Comparison of ENCODE assay signal across 20 cellular contexts in the genomic region with DNA sequence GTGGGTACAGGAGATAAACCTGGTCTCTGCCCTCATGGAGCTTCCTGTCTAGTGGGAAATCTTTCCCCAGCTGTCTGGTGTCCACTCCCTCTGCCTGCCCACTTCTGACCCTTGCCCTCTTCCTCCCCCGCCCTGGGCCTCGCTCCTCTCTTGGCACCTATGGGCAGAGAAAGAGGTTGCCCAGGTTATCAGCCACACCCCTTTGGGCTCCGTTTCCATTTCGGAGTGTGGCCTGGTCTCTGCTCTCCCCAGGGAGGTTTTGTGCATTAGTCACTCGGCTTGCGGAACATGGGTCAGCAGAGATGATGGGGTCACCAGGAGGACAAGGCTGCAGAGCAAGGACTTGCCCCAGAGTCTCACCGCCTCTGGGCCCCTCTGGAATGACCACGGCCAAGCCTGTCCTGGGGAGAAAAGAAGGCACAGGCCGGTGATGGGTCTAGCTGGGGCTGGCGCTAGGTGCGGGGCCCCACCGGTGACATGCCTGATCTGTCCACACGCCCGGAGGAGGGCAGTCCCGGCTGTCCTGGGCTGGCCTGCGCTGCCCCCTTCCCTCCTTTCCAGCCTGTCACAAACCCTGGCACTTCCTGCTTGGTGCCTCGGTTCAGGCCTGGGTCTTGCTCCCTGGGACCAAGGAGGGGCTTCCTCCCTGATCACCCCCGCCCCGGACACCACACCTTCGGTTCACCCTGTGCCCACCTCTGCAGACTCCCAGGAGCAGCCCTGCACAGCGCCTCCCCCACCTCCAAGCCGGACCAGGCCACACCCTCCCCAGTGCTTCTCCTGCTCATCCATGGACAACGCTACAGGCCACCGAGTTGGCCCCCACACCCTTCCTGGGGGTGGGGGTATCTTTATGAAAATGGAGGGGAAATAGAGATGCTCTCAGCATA. TPM values are rescaled to one million over a fixed set of nuclear protein-coding genes. Genes with fewer than 3 reads are reported as not detected.
A peak's percentile ranks its signal among the peaks of the same experiment; 100 is the strongest.
DNase-seq lines count a peak whose midpoint lies in the region; ATAC-seq and TF ChIP-seq lines count a peak whose summit lies in the region.
"Had no signal": no experiment of that assay in that cellular context is flagged by ENCODE, and none has a peak within 500 bp of the region (broad histone marks: within the 10 kb centered on the region; RNA-seq: fewer than 3 reads in every experiment).

No MANE protein-coding gene starts in this region.

- no peaks in the 10 kb centered on the region for H3K36me3 ChIP-seq in Caco-2 (ENCODE audit: control insufficient read depth, insufficient read depth, low read length)
- no peaks in the 10 kb centered on the region for H3K36me3 ChIP-seq in liver (ENCODE audit: control insufficient read depth in 4 of 4, insufficient read depth in 3 of 4, low read depth in 1 of 4, low read length in 3 of 4)
- H3K36me3 ChIP-seq: gastrocnemius medialis, prostate gland had no signal

- BruUV-seq in Caco-2 (replicated peaks; lab: Mats Ljungman, UMichigan), result no TSS peak

- H3K9me3 Mint-ChIP-seq in Caco-2 (ENCODE audit: unreplicated experiment), result no peaks in the 10 kb centered on the region
- H3K9me3 Mint-ChIP-seq: IgD-negative memory B cell, immature natural killer cell had no signal

- H3K27me3 ChIP-seq in Caco-2 (replicated peaks; ENCODE audit: control insufficient read depth, insufficient read depth, low read length) (no peaks in the 10 kb centered on the region), liver (ENCODE audit: control insufficient read depth in 4 of 4, insufficient read depth in 4 of 4, low read length in 3 of 4) (no peaks in the 10 kb centered on the region)
- H3K27me3 ChIP-seq: dorsolateral prefrontal cortex, gastrocnemius medialis had no signal

- no peak overlapping the region for H3K27ac Mint-ChIP-seq in Caco-2 (ENCODE audit: unreplicated experiment)
- H3K27ac Mint-ChIP-seq: IgD-negative memory B cell, immature natural killer cell had no signal

- no peak overlapping the region for H3K4me3 Mint-ChIP-seq in Caco-2 (ENCODE audit: unreplicated experiment)
- H3K4me3 Mint-ChIP-seq: immature natural killer cell had no signal

- no peak for ATAC-seq in GM19463 (IDR thresholded peaks at IDR 0.05; ENCODE audit: unreplicated experiment)
- ATAC-seq: gastrocnemius medialis had no signal

- TF ChIP-seq RAD21 in liver (IDR thresholded peaks at IDR 0.05), result no peak

- POLR2A ChIA-PET in Caco-2 (lab: Charles Lee), result no interaction called here

- H3K4me3 ChIP-seq in Caco-2 (ENCODE audit: low read depth, low read length) (no peak overlapping the region), choroid plexus epithelial cell (ENCODE audit: low read depth, low read length) (no peak overlapping the region), liver (ENCODE audit: low read depth in 1 of 3, low read length in 3 of 3) (no peak overlapping the region)
- H3K4me3 ChIP-seq: dorsolateral prefrontal cortex, gastrocnemius medialis, prostate gland had no signal

- CTCF ChIA-PET in Caco-2 (lab: Charles Lee), result no interaction called here

- H3K27me3 Mint-ChIP-seq in Caco-2 (ENCODE audit: insufficient read depth, unreplicated experiment), result no peaks in the 10 kb centered on the region

- no peak overlapping the region for H3K27ac ChIP-seq in liver (ENCODE audit: low read depth in 1 of 2, low read length in 2 of 2)
- H3K27ac ChIP-seq: dorsolateral prefrontal cortex, gastrocnemius medialis, prostate gland had no signal

- peak; percentile 29 to 65 for DNase-seq in Caco-2
- peak; percentile 92 for DNase-seq in NCI-H226
- DNase-seq in choroid plexus epithelial cell (ENCODE audit: low read depth), result peak; percentile 57
- DNase-seq in GM03348 (ENCODE audit: low spot score), result no peak
- DNase-seq in midbrain (lab: John Stamatoyannopoulos, UW), result no peak
- no peak for DNase-seq in NCI-H2196 (lab: John Stamatoyannopoulos, UW; ENCODE audit: unreplicated experiment)
- DNase-seq: activated CD4-positive, alpha-beta T cell treated with anti-CD3 and anti-CD28 coated beads, Interleukin-2, amount 50 U/mL, for 1 hour; AML-193; anterior cingulate cortex; DMS79; dorsolateral prefrontal cortex; gastrocnemius medialis; immature natural killer cell; NCI-H1694 treated with DMSO at 0.1 percent for 48 hours; NCI-H526 treated with DMSO at 0.1 percent for 48 hours; trophoblast cell had no signal

- no peak overlapping the region for H3K9ac ChIP-seq in liver (ENCODE audit: low read depth in 1 of 2, low read length in 2 of 2)

- H3K4me1 ChIP-seq in Caco-2, result peaks cover 8% of the 10 kb centered on the region; the same call in 1 of the 2 replicates
- H3K4me1 ChIP-seq in liver (ENCODE audit: control insufficient read depth in 4 of 4, insufficient read depth in 4 of 4, low read length in 3 of 4), result peaks cover 6 to 15% (median 12%) of the 10 kb centered on the region in 4 donors

- H3K4me1 Mint-ChIP-seq in Caco-2 (ENCODE audit: low read depth, unreplicated experiment), result peaks cover 8% of the 10 kb centered on the region

- WGBS in liver, result 80% methylated on average over 24 of the region's 24 CpGs

- no peaks in the 10 kb centered on the region for H3K36me3 Mint-ChIP-seq in Caco-2 (ENCODE audit: insufficient read depth, unreplicated experiment)
- H3K36me3 Mint-ChIP-seq: IgD-negative memory B cell, immature natural killer cell had no signal

- intact Hi-C loops in Caco-2 (cut with micrococcal nuclease; ENCODE audit: unreplicated experiment), result no loop called here

- TF ChIP-seq CTCF in Caco-2 (IDR thresholded peaks at IDR 0.05; ENCODE audit: insufficient read depth in 1 of 2, low read depth in 1 of 2, low read length in 1 of 2, severe bottlenecking in 1 of 2, unreplicated experiment in 1 of 2) (no peak), choroid plexus epithelial cell (conservative IDR thresholded peaks at IDR 0.05; ENCODE audit: low read depth, low read length) (no peak), liver (IDR thresholded peaks at IDR 0.05; ENCODE audit: low read depth, low read length, missing input control) (no peak)

- H3K9me3 ChIP-seq in Caco-2 (no peaks in the 10 kb centered on the region), liver (ENCODE audit: control insufficient read depth in 4 of 4, low read length in 3 of 4) (no peaks in the 10 kb centered on the region)
- H3K9me3 ChIP-seq: gastrocnemius medialis, prostate gland had no signal

TF ChIP-seq in liver, 16 proteins besides CTCF, POLR2A, EP300 and RAD21:
- TF ChIP-seq, protein P1, sequence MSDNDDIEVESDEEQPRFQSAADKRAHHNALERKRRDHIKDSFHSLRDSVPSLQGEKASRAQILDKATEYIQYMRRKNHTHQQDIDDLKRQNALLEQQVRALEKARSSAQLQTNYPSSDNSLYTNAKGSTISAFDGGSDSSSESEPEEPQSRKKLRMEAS (IDR thresholded peaks at IDR 0.05), result no peak
- TF ChIP-seq SP1 (IDR thresholded peaks at IDR 0.05) (peak; percentile 64), JUND (IDR thresholded peaks at IDR 0.05) (peak; percentile 32 to 78), EGR1 (IDR thresholded peaks at IDR 0.05; ENCODE audit: low read depth in 2 of 2) (peak; percentile 77 to 80), REST (IDR thresholded peaks at IDR 0.05) (no peak), RXRA (IDR thresholded peaks at IDR 0.05) (peak; percentile 79 to 92), GABPA (IDR thresholded peaks at IDR 0.05 in 1 of 2, conservative IDR thresholded peaks at IDR 0.05 in 1 of 2) (peak in 1 of 2 donors; percentile 29), HNF4A (conservative IDR thresholded peaks at IDR 0.05) (peak; percentile 38 to 76), FOXA1 (IDR thresholded peaks at IDR 0.05) (peak; percentile 22)
- TF ChIP-seq, protein P2, sequence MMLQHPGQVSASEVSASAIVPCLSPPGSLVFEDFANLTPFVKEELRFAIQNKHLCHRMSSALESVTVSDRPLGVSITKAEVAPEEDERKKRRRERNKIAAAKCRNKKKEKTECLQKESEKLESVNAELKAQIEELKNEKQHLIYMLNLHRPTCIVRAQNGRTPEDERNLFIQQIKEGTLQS (IDR thresholded peaks at IDR 0.05), result no peak

RNA-seq across cellular contexts. Expression of gene MUC4, which starts 35.6 kb away (rescaled TPM):
- total RNA-seq in Caco-2 (2022) (0.21 and 0.36 TPM in 2 replicates), liver (not detected)
- not detected for polyA plus RNA-seq in liver

Comparison
In these comparisons a context has a peak if more than half of its experiments do, and no peak if none do; other contexts are left out.
1. DNase-seq: peak in Caco-2 (2 of 2), NCI-H226 (single experiment) and choroid plexus epithelial cell (single experiment); none in GM03348 (single experiment), midbrain (single experiment) and NCI-H2196 (single experiment).